In genomic region chr13:79987761-79988160, GRCh38 we compare ENCODE assay signal across 14 cellular contexts.
"Had no signal": no experiment of that assay in that cellular context is flagged by ENCODE, and none has a peak within 500 bp of the region (broad histone marks: within the 10 kb centered on the region; RNA-seq: fewer than 3 reads in every experiment).

No MANE protein-coding gene starts in this region.

- H3K27ac ChIP-seq: gastroesophageal sphincter, lower lobe of right lung, psoas muscle, sigmoid colon, upper lobe of right lung had no signal

- DNase-seq: activated CD4-positive, alpha-beta memory T cell treated with anti-CD3 and anti-CD28 coated beads for 36 hours; activated CD4-positive, CD25-positive, alpha-beta regulatory T cell treated with anti-CD3 and anti-CD28 coated beads, Interleukin-2, amount 50 U/mL, for 72 hours; activated gamma-delta T cell; activated T-cell treated with anti-CD3 and anti-CD28 coated beads, Interleukin-2, amount 50 U/mL, for 48 hours; hippocampal formation; lower lobe of right lung; naive thymus-derived CD8-positive, alpha-beta T cell; psoas muscle; sigmoid colon; stimulated activated CD4-positive, alpha-beta T cell treated with anti-CD3 and anti-CD28 coated beads, Interleukin-2, amount 100 ng/mL, for 48 hours; stimulated activated CD8-positive, alpha-beta memory T cell treated with anti-CD3 and anti-CD28 coated beads, Interleukin-4, amount 100 ng/mL, for 48 hours; stimulated activated naive CD8-positive, alpha-beta T cell treated with anti-CD3 and anti-CD28 coated beads, Interleukin-15, Interleukin-2, amounts not matched to agents 100 U/mL and 50 U/mL, for 24 hours; upper lobe of right lung had no signal

- ATAC-seq: gastroesophageal sphincter; lower lobe of right lung; naive thymus-derived CD8-positive, alpha-beta T cell; psoas muscle; stimulated activated naive CD8-positive, alpha-beta T cell treated with anti-CD3 and anti-CD28 coated beads, Interleukin-15, Interleukin-2, amounts not matched to agents 100 U/mL and 50 U/mL, for 24 hours; upper lobe of right lung had no signal

- H3K27me3 ChIP-seq: gastroesophageal sphincter, sigmoid colon, upper lobe of right lung had no signal

- H3K4me1 ChIP-seq: gastroesophageal sphincter, lower lobe of right lung, psoas muscle, sigmoid colon, upper lobe of right lung had no signal

- H3K9me3 ChIP-seq: gastroesophageal sphincter, lower lobe of right lung, psoas muscle, sigmoid colon, upper lobe of right lung had no signal

- H3K36me3 ChIP-seq: gastroesophageal sphincter, lower lobe of right lung, sigmoid colon, upper lobe of right lung had no signal

- H3K4me3 ChIP-seq: gastroesophageal sphincter, lower lobe of right lung, psoas muscle, sigmoid colon, upper lobe of right lung had no signal
